13 cellular contexts compared by ENCODE assay signal in the genomic region with DNA sequence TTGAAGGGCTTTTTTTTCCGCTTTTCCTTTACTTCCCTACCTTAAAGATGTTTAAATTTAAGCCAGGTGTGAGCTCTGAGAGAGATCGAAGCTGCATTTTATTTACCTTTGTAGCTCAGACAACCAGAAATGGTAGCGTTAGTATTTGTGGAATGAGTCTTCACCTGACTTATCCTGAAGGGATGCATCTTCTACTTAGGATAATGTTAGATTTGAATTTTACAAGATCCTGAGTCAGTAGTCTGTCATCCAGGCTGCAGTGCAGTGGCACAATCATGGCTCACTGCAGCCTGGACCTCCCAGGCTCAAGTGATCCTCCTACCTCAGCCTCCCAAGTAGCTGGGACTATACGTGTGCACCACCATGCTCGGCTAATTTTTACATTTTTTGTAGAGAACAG. TPM values are rescaled to one million over a fixed set of nuclear protein-coding genes. Genes with fewer than 3 reads are reported as not detected.
A peak's percentile ranks its signal among the peaks of the same experiment; 100 is the strongest.
DNase-seq lines count a peak whose midpoint lies in the region; ATAC-seq and TF ChIP-seq lines count a peak whose summit lies in the region.
"Had no signal": no experiment of that assay in that cellular context is flagged by ENCODE, and none has a peak within 500 bp of the region (broad histone marks: within the 10 kb centered on the region; RNA-seq: fewer than 3 reads in every experiment).

No MANE protein-coding gene starts in this region.

- H3K27ac ChIP-seq in VCaP (peak overlapping the region; percentile 92), upper lobe of right lung (peak overlapping the region; percentile 11)
- H3K27ac ChIP-seq: WERI-Rb-1 had no signal

- DNase-seq in stimulated activated naive CD8-positive, alpha-beta T cell treated with anti-CD3 and anti-CD28 coated beads, Interleukin-15, Interleukin-2, amounts not matched to agents 100 U/mL and 50 U/mL, for 24 hours, result no peak
- DNase-seq in kidney tubule cell (ENCODE audit: low spot score), result peak; percentile 46
- DNase-seq in upper lobe of right lung, result no peak
- DNase-seq in GDM1 (lab: John Stamatoyannopoulos, UW), result no peak
- DNase-seq in NCI-H1092 (lab: John Stamatoyannopoulos, UW), result no peak
- DNase-seq in NCI-H69 (lab: John Stamatoyannopoulos, UW), result no peak
- DNase-seq: activated effector memory CD4-positive, alpha-beta T cell treated with anti-CD3 and anti-CD28 coated beads, Interleukin-2, amount 50 U/mL, for 16 hours; BE2C; Kasumi-1; kidney; WERI-Rb-1 had no signal

- H3K9me3 ChIP-seq in upper lobe of right lung, result no peaks in the 10 kb centered on the region
- H3K9me3 ChIP-seq: BE2C had no signal

- peaks cover 15% of the 10 kb centered on the region for H3K4me1 ChIP-seq in upper lobe of right lung
- H3K4me1 ChIP-seq: BE2C had no signal

- H3K4me3 ChIP-seq in upper lobe of right lung, result no peak overlapping the region

- no peak for TF ChIP-seq CTCF in VCaP (conservative IDR thresholded peaks at IDR 0.05)
- no peak for TF ChIP-seq CTCF in upper lobe of right lung (IDR thresholded peaks at IDR 0.05)

- no peaks in the 10 kb centered on the region for H3K36me3 ChIP-seq in upper lobe of right lung
- H3K36me3 ChIP-seq: BE2C, WERI-Rb-1 had no signal

- intact Hi-C loops in upper lobe of right lung (cut with DNase I), result no loop called here

- no peaks in the 10 kb centered on the region for H3K9me3 Mint-ChIP-seq in stimulated activated naive CD8-positive, alpha-beta T cell treated with anti-CD3 and anti-CD28 coated beads, Interleukin-15, Interleukin-2, amounts not matched to agents 100 ng/mL and 50 ng/mL, for 24 hours

- H3K4me1 Mint-ChIP-seq in stimulated activated naive CD8-positive, alpha-beta T cell treated with anti-CD3 and anti-CD28 coated beads, Interleukin-15, Interleukin-2, amounts not matched to agents 100 ng/mL and 50 ng/mL, for 24 hours (ENCODE audit: low read depth), result peaks cover 85% of the 10 kb centered on the region

- H3K27me3 ChIP-seq in upper lobe of right lung, result no peaks in the 10 kb centered on the region
- H3K27me3 ChIP-seq: BE2C had no signal

- H3K27ac Mint-ChIP-seq in stimulated activated naive CD8-positive, alpha-beta T cell treated with anti-CD3 and anti-CD28 coated beads, Interleukin-15, Interleukin-2, amounts not matched to agents 100 ng/mL and 50 ng/mL, for 24 hours, result peak overlapping the region; percentile 99

- no peak overlapping the region for H3K4me3 Mint-ChIP-seq in stimulated activated naive CD8-positive, alpha-beta T cell treated with anti-CD3 and anti-CD28 coated beads, Interleukin-15, Interleukin-2, amounts not matched to agents 100 ng/mL and 50 ng/mL, for 24 hours

- no peaks in the 10 kb centered on the region for H3K36me3 Mint-ChIP-seq in stimulated activated naive CD8-positive, alpha-beta T cell treated with anti-CD3 and anti-CD28 coated beads, Interleukin-15, Interleukin-2, amounts not matched to agents 100 ng/mL and 50 ng/mL, for 24 hours (ENCODE audit: low read depth)

- no peak for ATAC-seq in stimulated activated naive CD8-positive, alpha-beta T cell treated with anti-CD3 and anti-CD28 coated beads, Interleukin-15, Interleukin-2, amounts not matched to agents 100 U/mL and 50 U/mL, for 24 hours
- no peak for ATAC-seq in upper lobe of right lung

- no peaks in the 10 kb centered on the region for H3K27me3 Mint-ChIP-seq in stimulated activated naive CD8-positive, alpha-beta T cell treated with anti-CD3 and anti-CD28 coated beads, Interleukin-15, Interleukin-2, amounts not matched to agents 100 ng/mL and 50 ng/mL, for 24 hours

RNA-seq across cellular contexts. Expression of a gene that starts 26.2 kb away (rescaled TPM):
- total RNA-seq in upper lobe of right lung, result 4,663 TPM

RNA-seq across cellular contexts. Expression of a gene that starts 43.3 kb away (rescaled TPM):
- total RNA-seq in upper lobe of right lung, result not detected
- total RNA-seq: kidney had no signal
